Comparison of ENCODE assay signal across 20 cellular contexts in the genomic region with DNA sequence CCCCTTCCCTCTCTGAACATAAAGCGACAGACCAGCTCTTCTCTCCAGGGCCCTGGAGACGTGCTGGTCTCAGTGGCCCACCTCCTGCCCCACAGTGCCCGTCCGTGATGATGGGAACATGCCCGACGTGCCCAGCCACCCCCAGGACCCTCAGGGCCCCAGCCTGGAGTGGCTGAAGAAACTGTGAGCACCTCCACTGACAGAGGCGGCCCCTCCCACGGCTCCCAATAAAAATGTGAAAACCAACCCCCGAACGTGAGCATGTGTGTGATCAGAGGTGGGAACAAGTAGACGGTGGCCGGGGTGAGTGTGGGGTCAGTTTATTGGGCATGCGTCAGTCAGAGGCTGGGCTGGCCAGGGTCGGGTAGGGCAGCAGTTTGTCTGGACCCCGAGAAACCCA. TPM values are rescaled to one million over a fixed set of nuclear protein-coding genes. Genes with fewer than 3 reads are reported as not detected.
"Had no signal": no experiment of that assay in that cellular context is flagged by ENCODE, and none has a peak within 500 bp of the region (broad histone marks: within the 10 kb centered on the region; RNA-seq: fewer than 3 reads in every experiment).

No MANE protein-coding gene starts in this region.

- H3K4me3 ChIP-seq: skin epidermis, suprapubic skin had no signal

- H3K27me3 Mint-ChIP-seq: activated CD4-positive, alpha-beta T cell treated with anti-CD3 and anti-CD28 coated beads for 36 hours; central memory CD8-positive, alpha-beta T cell had no signal

- ATAC-seq: activated CD4-positive, alpha-beta T cell treated with anti-CD3 and anti-CD28 coated beads for 36 hours; activated naive CD4-positive, alpha-beta T cell treated with anti-CD3 and anti-CD28 coated beads, Interleukin-2, amount 50 U/mL, for 72 hours; foreskin keratinocyte; SK-N-SH treated with all-trans-retinoic acid at 6 μM for 48 hours had no signal

- H3K9me3 Mint-ChIP-seq: activated naive CD4-positive, alpha-beta T cell treated with anti-CD3 and anti-CD28 coated beads, Interleukin-2, amount 50 U/mL, for 72 hours; central memory CD8-positive, alpha-beta T cell had no signal

- H3K27ac Mint-ChIP-seq: activated CD4-positive, alpha-beta T cell treated with anti-CD3 and anti-CD28 coated beads for 36 hours; brain had no signal

- H3K27ac ChIP-seq: foreskin keratinocyte, skin epidermis, suprapubic skin, VCaP had no signal

- DNase-seq: activated CD4-positive, alpha-beta T cell treated with anti-CD3 and anti-CD28 coated beads for 36 hours; activated gamma-delta T cell; activated T-cell treated with anti-CD3 and anti-CD28 coated beads, Interleukin-2, amount 50 U/mL, for 1 hour; cortex of kidney; effector CD8-positive, alpha-beta T cell; foreskin keratinocyte; glutamatergic neuron; mammary epithelial cell; retina; stimulated activated CD4-positive, alpha-beta T cell treated with anti-CD3 and anti-CD28 coated beads, Interleukin-4, amount 100 ng/mL, for 24 hours; stimulated activated naive CD4-positive, alpha-beta T cell; T-helper 1 cell; trophoblast cell had no signal

- H3K9me3 ChIP-seq: suprapubic skin had no signal

- H3K4me3 Mint-ChIP-seq: activated CD4-positive, alpha-beta T cell treated with anti-CD3 and anti-CD28 coated beads for 36 hours; central memory CD8-positive, alpha-beta T cell had no signal

- H3K4me1 ChIP-seq: foreskin keratinocyte had no signal

- H3K27me3 ChIP-seq: foreskin keratinocyte, suprapubic skin had no signal

RNA-seq across cellular contexts. Expression of gene TARM1, which starts 25.6 kb away (rescaled TPM):
- total RNA-seq: activated CD4-positive, alpha-beta T cell treated with anti-CD3 and anti-CD28 coated beads for 36 hours; activated naive CD4-positive, alpha-beta T cell treated with anti-CD3 and anti-CD28 coated beads, Interleukin-2, amount 50 U/mL, for 72 hours; foreskin keratinocyte; mammary epithelial cell; suprapubic skin had no signal
